In genomic region chr19:44071824-44072542, GRCh38 we compare ENCODE assay signal across 1 cellular context.
TF ChIP-seq lines count a peak whose summit lies in the region.

TSS of gene ZNF284 (plus strand) at chr19:44072159. CDS start at chr19:44076390, 4,231 bp downstream.

TF ChIP-seq in HepG2, 621 proteins besides CTCF, POLR2A, EP300 and RAD21 (continued from another document and continues in another):
- TF ChIP-seq AHDC1 (CRISPR knock-in tag; IDR thresholded peaks at IDR 0.05; ENCODE audit: borderline replicate concordance) (no peak), PRDM4 (CRISPR knock-in tag; IDR thresholded peaks at IDR 0.05; ENCODE audit: borderline replicate concordance) (no peak), ARID3A (IDR thresholded peaks at IDR 0.05; ENCODE audit: low read depth, low read length) (0 out of 2 replicates have a peak, but pooled peaks have one; percentile 10), ZNF138 (CRISPR knock-in tag; IDR thresholded peaks at IDR 0.05; ENCODE audit: low read depth) (no peak), ZNF431 (CRISPR knock-in tag; IDR thresholded peaks at IDR 0.05; ENCODE audit: borderline replicate concordance, low read depth) (no peak), POGZ (CRISPR knock-in tag; IDR thresholded peaks at IDR 0.05) (0 out of 2 replicates have a peak, but pooled peaks have one; percentile 38), NFIB (CRISPR knock-in tag; IDR thresholded peaks at IDR 0.05; ENCODE audit: borderline replicate concordance) (no peak), IRF1 (CRISPR knock-in tag; IDR thresholded peaks at IDR 0.05; ENCODE audit: low read depth) (no peak), MTA3 (CRISPR knock-in tag; IDR thresholded peaks at IDR 0.05) (no peak), HNRNPH1 (optimal IDR thresholded peaks at IDR 0.05; ENCODE audit: low read depth, low read length) (no peak), BCLAF1 (IDR thresholded peaks at IDR 0.05) (no peak), HOXD1 (CRISPR knock-in tag; IDR thresholded peaks at IDR 0.05) (0 out of 2 replicates have a peak, but pooled peaks have one; percentile 27), ZNF549 (CRISPR knock-in tag; IDR thresholded peaks at IDR 0.05) (no peak), ZSCAN30 (CRISPR knock-in tag; IDR thresholded peaks at IDR 0.05) (no peak), ETV6 (CRISPR knock-in tag; conservative IDR thresholded peaks at IDR 0.05) (0 out of 2 replicates have a peak, but pooled peaks have one; percentile 47), RERE (CRISPR knock-in tag; IDR thresholded peaks at IDR 0.05; ENCODE audit: low read depth) (0 out of 2 replicates have a peak, but pooled peaks have one; percentile 21), GRHL1 (CRISPR knock-in tag; conservative IDR thresholded peaks at IDR 0.05) (no peak), SAP130 (CRISPR knock-in tag; IDR thresholded peaks at IDR 0.05; ENCODE audit: low read depth) (peak; percentile 96), GATAD1 (CRISPR knock-in tag; IDR thresholded peaks at IDR 0.05) (peak; percentile 83), ELK4 (CRISPR knock-in tag; IDR thresholded peaks at IDR 0.05; ENCODE audit: borderline replicate concordance) (no peak), CBX1 (IDR thresholded peaks at IDR 0.05; ENCODE audit: low read depth) (no peak), XRCC5 (optimal IDR thresholded peaks at IDR 0.05; ENCODE audit: low read length) (no peak), ZNF784 (CRISPR knock-in tag; IDR thresholded peaks at IDR 0.05; ENCODE audit: borderline replicate concordance) (no peak), ARNT2 (CRISPR knock-in tag; IDR thresholded peaks at IDR 0.05; ENCODE audit: low read depth) (peak; percentile 42; the same call in 1 of the 2 replicates), NRL (CRISPR knock-in tag; IDR thresholded peaks at IDR 0.05; ENCODE audit: borderline replicate concordance) (peak; percentile 20; the same call in 1 of the 2 replicates), KDM3A (CRISPR knock-in tag; IDR thresholded peaks at IDR 0.05; ENCODE audit: low read depth) (0 out of 2 replicates have a peak, but pooled peaks have one; percentile 26), ZNF205 (CRISPR knock-in tag; IDR thresholded peaks at IDR 0.05) (no peak), RORA (CRISPR knock-in tag; IDR thresholded peaks at IDR 0.05) (no peak), ZMYM4 (CRISPR knock-in tag; IDR thresholded peaks at IDR 0.05) (no peak), NR1H2 (CRISPR knock-in tag; IDR thresholded peaks at IDR 0.05; ENCODE audit: borderline replicate concordance, low read depth) (no peak), ZNF768 (CRISPR knock-in tag; IDR thresholded peaks at IDR 0.05) (no peak), NFE2L1 (CRISPR knock-in tag; IDR thresholded peaks at IDR 0.05; ENCODE audit: borderline replicate concordance) (no peak), MAFK (conservative IDR thresholded peaks at IDR 0.05 in 1 of 2, IDR thresholded peaks at IDR 0.05 in 1 of 2; ENCODE audit: low read length in 2 of 2) (no peak), NR2C2 (CRISPR knock-in tag; IDR thresholded peaks at IDR 0.05; ENCODE audit: borderline replicate concordance) (peak; percentile 89)
